Comparison of ENCODE assay signal across 12 cellular contexts in genomic region chr17:66791337-66791736, GRCh38. TPM values are rescaled to one million over a fixed set of nuclear protein-coding genes. Genes with fewer than 3 reads are reported as not detected.
DNase-seq lines count a peak whose midpoint lies in the region; ATAC-seq lines count a peak whose summit lies in the region.
"Had no signal": no experiment of that assay in that cellular context is flagged by ENCODE, and none has a peak within 500 bp of the region (broad histone marks: within the 10 kb centered on the region; RNA-seq: fewer than 3 reads in every experiment).

No MANE protein-coding gene starts in this region.

- no peak for DNase-seq in activated T-cell treated with anti-CD3 and anti-CD28 coated beads, Interleukin-2, amount 50 U/mL, for 24 hours
- no peak for DNase-seq in activated T-cell treated with anti-CD3 and anti-CD28 coated beads, Interleukin-2, amount 50 U/mL, for 48 hours
- DNase-seq in SHP77 treated with DMSO at 0.1 percent for 48 hours (lab: John Stamatoyannopoulos, UW) = peak; percentile 34
- peak; percentile 34 for DNase-seq in germinal center (ENCODE audit: low spot score)
- no peak for DNase-seq in NCI-H2196 (lab: John Stamatoyannopoulos, UW; ENCODE audit: unreplicated experiment)
- no peak for DNase-seq in LoVo (ENCODE audit: low spot score)
- DNase-seq: NCI-H226; stimulated activated CD4-positive, alpha-beta T cell treated with anti-CD3 and anti-CD28 coated beads, Interleukin-1b, Interleukin-23, amount 100 ng/mL, for 48 hours had no signal

- peak overlapping the region; percentile 46 for H3K27ac ChIP-seq in temporal lobe (ENCODE audit: low read depth, low read length)
- H3K27ac ChIP-seq: ascending aorta had no signal

- H3K36me3 Mint-ChIP-seq in activated T-cell treated with anti-CD3 and anti-CD28 coated beads, Interleukin-2, amount 50 U/mL, for 24 hours (ENCODE audit: low read depth) = peaks cover 92% of the 10 kb centered on the region

- no peaks in the 10 kb centered on the region for H3K9me3 Mint-ChIP-seq in activated T-cell treated with anti-CD3 and anti-CD28 coated beads, Interleukin-2, amount 50 U/mL, for 24 hours

- H3K27me3 Mint-ChIP-seq in activated T-cell treated with anti-CD3 and anti-CD28 coated beads, Interleukin-2, amount 50 U/mL, for 24 hours = no peaks in the 10 kb centered on the region

- ATAC-seq in HG03280 (IDR thresholded peaks at IDR 0.05; ENCODE audit: unreplicated experiment) = no peak

- no peak overlapping the region for H3K4me3 Mint-ChIP-seq in activated T-cell treated with anti-CD3 and anti-CD28 coated beads, Interleukin-2, amount 50 U/mL, for 24 hours

- H3K4me1 Mint-ChIP-seq in activated T-cell treated with anti-CD3 and anti-CD28 coated beads, Interleukin-2, amount 50 U/mL, for 24 hours (ENCODE audit: low read depth) = peaks cover 6% of the 10 kb centered on the region

- H3K27ac Mint-ChIP-seq in activated T-cell treated with anti-CD3 and anti-CD28 coated beads, Interleukin-2, amount 50 U/mL, for 24 hours = peak overlapping the region; percentile 23

RNA-seq across cellular contexts. Expression of gene CACNG5, which starts 43.6 kb away (rescaled TPM):
- total RNA-seq in temporal lobe = 0.98 TPM
- total RNA-seq: ascending aorta, ureter had no signal

Comparison
In these comparisons a context has a peak if more than half of its experiments do, and no peak if none do; other contexts are left out.
1. DNase-seq: peak in SHP77 treated with DMSO at 0.1 percent for 48 hours (single experiment) and germinal center (single experiment); none in activated T-cell treated with anti-CD3 and anti-CD28 coated beads, Interleukin-2, amount 50 U/mL, for 24 hours (single experiment), activated T-cell treated with anti-CD3 and anti-CD28 coated beads, Interleukin-2, amount 50 U/mL, for 48 hours (0 of 2), NCI-H2196 (single experiment) and LoVo (single experiment).